Comparison of ENCODE assay signal across 34 cellular contexts in genomic region chr2:16152928-16153753, GRCh38.
"Had no signal": no experiment of that assay in that cellular context is flagged by ENCODE, and none has a peak within 500 bp of the region (broad histone marks: within the 10 kb centered on the region; RNA-seq: fewer than 3 reads in every experiment).

No MANE protein-coding gene starts in this region.

- DNase-seq: activated B cell treated with CpG ODN at 0.5 μM for 24 hours; activated CD4-positive, alpha-beta memory T cell treated with anti-CD3 and anti-CD28 coated beads, Interleukin-2, amount 10 ng/mL, durations not matched to agents 7 days and 5 days; activated CD4-positive, alpha-beta T cell treated with anti-CD3 and anti-CD28 coated beads for 36 hours; activated CD4-positive, alpha-beta T cell treated with anti-CD3 and anti-CD28 coated beads, Interleukin-2, amount 10 ng/mL, durations not matched to agents 7 days and 5 days; activated CD4-positive, alpha-beta T cell treated with anti-CD3 and anti-CD28 coated beads, Interleukin-2, amount 50 U/mL, for 4 hours; activated CD8-positive, alpha-beta memory T cell treated with anti-CD3 and anti-CD28 coated beads, Interleukin-2, amount 50 U/mL, for 48 hours; activated gamma-delta T cell; activated naive CD4-positive, alpha-beta T cell; activated naive CD4-positive, alpha-beta T cell treated with anti-CD3 and anti-CD28 coated beads, Interleukin-2, amount 10 ng/mL, durations not matched to agents 7 days and 5 days; activated naive CD8-positive, alpha-beta T cell treated with anti-CD3 and anti-CD28 coated beads, Interleukin-2, amount 10 ng/mL, durations not matched to agents 7 days and 5 days; activated T-cell treated with anti-CD3 and anti-CD28 coated beads for 4 hours; activated T-cell treated with anti-CD3 and anti-CD28 coated beads, Interleukin-2, amount 50 U/mL, for 24 hours; activated T-cell treated with anti-CD3 and anti-CD28 coated beads, Interleukin-2, amount 50 U/mL, for 72 hours; central memory CD4-positive, alpha-beta T cell; cerebellar nuclear complex; colonic mucosa; effector CD4-positive, alpha-beta T cell; effector memory CD8-positive, alpha-beta T cell; erythroblast; foreskin keratinocyte; gastrocnemius medialis; glutamatergic neuron; heart left ventricle; T-helper 1 cell; T-helper 17 cell; T1000; WERI-Rb-1 had no signal

- H3K27me3 ChIP-seq: ascending aorta, breast epithelium, cardiac muscle cell, colonic mucosa, esophagus muscularis mucosa, gastrocnemius medialis, heart left ventricle had no signal

- H3K27ac Mint-ChIP-seq: activated B cell treated with CpG ODN at 0.5 μM for 24 hours; activated CD4-positive, alpha-beta memory T cell treated with anti-CD3 and anti-CD28 coated beads, Interleukin-2, amount 10 ng/mL, durations not matched to agents 7 days and 5 days; activated CD4-positive, alpha-beta T cell treated with anti-CD3 and anti-CD28 coated beads for 36 hours; activated CD4-positive, alpha-beta T cell treated with anti-CD3 and anti-CD28 coated beads, Interleukin-2, amount 10 ng/mL, durations not matched to agents 7 days and 5 days; activated naive CD4-positive, alpha-beta T cell treated with anti-CD3 and anti-CD28 coated beads, Interleukin-2, amount 10 ng/mL, durations not matched to agents 7 days and 5 days; activated naive CD4-positive, alpha-beta T cell treated with anti-CD3 and anti-CD28 coated beads, Interleukin-2, amount 50 U/mL, for 72 hours; activated naive CD8-positive, alpha-beta T cell treated with anti-CD3 and anti-CD28 coated beads, Interleukin-2, amount 10 ng/mL, durations not matched to agents 7 days and 5 days; activated T-cell treated with anti-CD3 and anti-CD28 coated beads, Interleukin-2, amount 50 U/mL, for 24 hours; activated T-cell treated with anti-CD3 and anti-CD28 coated beads, Interleukin-2, amount 50 U/mL, for 72 hours; brain; effector memory CD8-positive, alpha-beta T cell; T-helper 17 cell; T-helper 2 cell treated with Interferon-gamma antibody and Interleukin-4, amounts not matched to agents 5 μg/mL and 100 μg/mL, for 36 hours had no signal

- H3K9me3 ChIP-seq: ascending aorta, breast epithelium, colonic mucosa, esophagus muscularis mucosa, gastrocnemius medialis, heart left ventricle had no signal

- H3K27ac ChIP-seq: ascending aorta, breast epithelium, cardiac muscle cell, colonic mucosa, esophagus muscularis mucosa, foreskin keratinocyte, gastrocnemius medialis, heart left ventricle, WERI-Rb-1 had no signal

- H3K36me3 Mint-ChIP-seq: activated naive CD4-positive, alpha-beta T cell treated with anti-CD3 and anti-CD28 coated beads, Interleukin-2, amount 10 ng/mL, durations not matched to agents 7 days and 5 days; activated naive CD4-positive, alpha-beta T cell treated with anti-CD3 and anti-CD28 coated beads, Interleukin-2, amount 50 U/mL, for 72 hours; activated naive CD8-positive, alpha-beta T cell treated with anti-CD3 and anti-CD28 coated beads, Interleukin-2, amount 10 ng/mL, durations not matched to agents 7 days and 5 days; brain had no signal

- H3K4me1 Mint-ChIP-seq: activated B cell treated with CpG ODN at 0.5 μM for 24 hours; activated CD4-positive, alpha-beta memory T cell treated with anti-CD3 and anti-CD28 coated beads, Interleukin-2, amount 10 ng/mL, durations not matched to agents 7 days and 5 days; activated CD4-positive, alpha-beta T cell treated with anti-CD3 and anti-CD28 coated beads for 36 hours; activated CD4-positive, alpha-beta T cell treated with anti-CD3 and anti-CD28 coated beads, Interleukin-2, amount 10 ng/mL, durations not matched to agents 7 days and 5 days; activated naive CD4-positive, alpha-beta T cell treated with anti-CD3 and anti-CD28 coated beads, Interleukin-2, amount 10 ng/mL, durations not matched to agents 7 days and 5 days; activated naive CD8-positive, alpha-beta T cell treated with anti-CD3 and anti-CD28 coated beads, Interleukin-2, amount 10 ng/mL, durations not matched to agents 7 days and 5 days; T-helper 17 cell had no signal

- H3K36me3 ChIP-seq: ascending aorta, breast epithelium, cardiac muscle cell, colonic mucosa, esophagus muscularis mucosa, gastrocnemius medialis, heart left ventricle, WERI-Rb-1 had no signal

- H3K4me3 ChIP-seq: ascending aorta, breast epithelium, cardiac muscle cell, colonic mucosa, esophagus muscularis mucosa, gastrocnemius medialis, heart left ventricle had no signal

- H3K4me1 ChIP-seq: ascending aorta, breast epithelium, colonic mucosa, esophagus muscularis mucosa, foreskin keratinocyte, gastrocnemius medialis, heart left ventricle had no signal

- H3K4me3 Mint-ChIP-seq: activated B cell treated with CpG ODN at 0.5 μM for 24 hours; activated CD4-positive, alpha-beta memory T cell treated with anti-CD3 and anti-CD28 coated beads, Interleukin-2, amount 10 ng/mL, durations not matched to agents 7 days and 5 days; activated CD4-positive, alpha-beta T cell treated with anti-CD3 and anti-CD28 coated beads for 36 hours; activated CD4-positive, alpha-beta T cell treated with anti-CD3 and anti-CD28 coated beads, Interleukin-2, amount 10 ng/mL, durations not matched to agents 7 days and 5 days; activated naive CD4-positive, alpha-beta T cell treated with anti-CD3 and anti-CD28 coated beads, Interleukin-2, amount 10 ng/mL, durations not matched to agents 7 days and 5 days; activated naive CD8-positive, alpha-beta T cell treated with anti-CD3 and anti-CD28 coated beads, Interleukin-2, amount 10 ng/mL, durations not matched to agents 7 days and 5 days; activated T-cell treated with anti-CD3 and anti-CD28 coated beads, Interleukin-2, amount 50 U/mL, for 24 hours; activated T-cell treated with anti-CD3 and anti-CD28 coated beads, Interleukin-2, amount 50 U/mL, for 72 hours; brain; effector memory CD8-positive, alpha-beta T cell; T-helper 17 cell; T-helper 2 cell treated with Interferon-gamma antibody and Interleukin-4, amounts not matched to agents 5 μg/mL and 100 μg/mL, for 36 hours had no signal

- H3K27me3 Mint-ChIP-seq: activated CD4-positive, alpha-beta memory T cell treated with anti-CD3 and anti-CD28 coated beads, Interleukin-2, amount 10 ng/mL, durations not matched to agents 7 days and 5 days; activated CD4-positive, alpha-beta T cell treated with anti-CD3 and anti-CD28 coated beads for 36 hours; activated CD4-positive, alpha-beta T cell treated with anti-CD3 and anti-CD28 coated beads, Interleukin-2, amount 10 ng/mL, durations not matched to agents 7 days and 5 days; activated naive CD4-positive, alpha-beta T cell treated with anti-CD3 and anti-CD28 coated beads, Interleukin-2, amount 10 ng/mL, durations not matched to agents 7 days and 5 days; activated naive CD8-positive, alpha-beta T cell treated with anti-CD3 and anti-CD28 coated beads, Interleukin-2, amount 10 ng/mL, durations not matched to agents 7 days and 5 days; brain; effector memory CD8-positive, alpha-beta T cell had no signal

- H3K9me3 Mint-ChIP-seq: activated B cell treated with CpG ODN at 0.5 μM for 24 hours; activated CD4-positive, alpha-beta memory T cell treated with anti-CD3 and anti-CD28 coated beads, Interleukin-2, amount 10 ng/mL, durations not matched to agents 7 days and 5 days; activated CD4-positive, alpha-beta T cell treated with anti-CD3 and anti-CD28 coated beads, Interleukin-2, amount 10 ng/mL, durations not matched to agents 7 days and 5 days; activated naive CD4-positive, alpha-beta T cell treated with anti-CD3 and anti-CD28 coated beads, Interleukin-2, amount 10 ng/mL, durations not matched to agents 7 days and 5 days; activated naive CD8-positive, alpha-beta T cell treated with anti-CD3 and anti-CD28 coated beads, Interleukin-2, amount 10 ng/mL, durations not matched to agents 7 days and 5 days; activated T-cell treated with anti-CD3 and anti-CD28 coated beads, Interleukin-2, amount 50 U/mL, for 24 hours; activated T-cell treated with anti-CD3 and anti-CD28 coated beads, Interleukin-2, amount 50 U/mL, for 72 hours; T-helper 2 cell treated with Interferon-gamma antibody and Interleukin-4, amounts not matched to agents 5 μg/mL and 100 μg/mL, for 36 hours had no signal
